Comparison of ENCODE assay signal across 1 cellular context in genomic region chr12:122668268-122668667, GRCh38.
TF ChIP-seq lines count a peak whose summit lies in the region.

No MANE protein-coding gene starts in this region.

TF ChIP-seq in K562, 482 proteins besides CTCF, POLR2A, EP300 and RAD21:
- TF ChIP-seq ZBTB40 (IDR thresholded peaks at IDR 0.05) (peak; percentile 94), ZBTB40 (CRISPR knock-in tag; IDR thresholded peaks at IDR 0.05) (peak; percentile 90), MAFF (IDR thresholded peaks at IDR 0.05; ENCODE audit: low read length) (no peak), ZNF384 (IDR thresholded peaks at IDR 0.05; ENCODE audit: low read depth, low read length) (0 out of 2 replicates have a peak, but pooled peaks have one; percentile 16), GTF2E2 (tag; IDR thresholded peaks at IDR 0.05) (no peak), U2AF2 (optimal IDR thresholded peaks at IDR 0.05; ENCODE audit: low read depth, low read length) (no peak), FIP1L1 (IDR thresholded peaks at IDR 0.05; ENCODE audit: low read depth, low read length, poor library complexity, severe bottlenecking) (no peak), NFE2L1 (tag; IDR thresholded peaks at IDR 0.05; ENCODE audit: borderline replicate concordance, low read depth) (no peak)
